ENCODE assay signal across 16 cellular contexts in the genomic region with DNA sequence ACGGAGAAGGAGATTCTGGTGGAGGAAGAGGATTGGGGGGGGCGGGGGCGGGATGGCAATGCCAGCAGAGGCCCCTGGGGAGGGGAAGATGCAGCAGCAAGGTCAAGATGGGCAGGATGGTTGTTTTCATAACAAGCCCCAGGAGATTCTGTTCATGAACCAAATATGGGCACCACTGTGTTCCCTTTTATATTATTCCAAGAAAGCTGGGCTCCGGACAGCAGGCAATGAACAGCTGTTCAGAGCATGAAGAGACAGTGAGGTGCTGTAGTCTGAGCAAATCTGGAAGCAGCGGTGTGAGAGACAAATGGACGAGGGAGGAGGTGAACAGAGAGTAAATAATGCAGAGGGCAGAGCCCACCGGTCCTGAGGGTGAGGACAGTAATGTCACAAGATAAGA.
"Had no signal": no experiment of that assay in that cellular context is flagged by ENCODE, and none has a peak within 500 bp of the region (broad histone marks: within the 10 kb centered on the region; RNA-seq: fewer than 3 reads in every experiment).

No MANE protein-coding gene starts in this region.

- DNase-seq: activated B cell treated with CpG ODN at 0.5 μM for 24 hours; activated CD4-positive, alpha-beta T cell treated with anti-CD3 and anti-CD28 coated beads, Interleukin-2, amount 10 ng/mL, durations not matched to agents 24 days and 14 days; activated naive CD4-positive, alpha-beta T cell treated with anti-CD3 and anti-CD28 coated beads for 36 hours; adrenal gland; dorsolateral prefrontal cortex; islet precursor cell; nephron progenitor cell; right cardiac atrium; stimulated activated naive CD8-positive, alpha-beta T cell treated with anti-CD3 and anti-CD28 coated beads, Interleukin-15, amount 100 ng/mL, for 72 hours had no signal

- H3K36me3 ChIP-seq: adrenal gland, cardiac muscle cell, gastroesophageal sphincter had no signal

- H3K9me3 ChIP-seq: adrenal gland, gastroesophageal sphincter had no signal

- H3K27me3 ChIP-seq: adrenal gland, cardiac muscle cell, dorsolateral prefrontal cortex, gastroesophageal sphincter had no signal

- ATAC-seq: gastroesophageal sphincter, left lobe of liver, right cardiac atrium had no signal

- H3K4me3 ChIP-seq: adrenal gland, cardiac muscle cell, dorsolateral prefrontal cortex, gastroesophageal sphincter, smooth muscle cell had no signal

- H3K27ac Mint-ChIP-seq: activated B cell treated with CpG ODN at 0.5 μM for 24 hours; activated CD4-positive, alpha-beta T cell treated with anti-CD3 and anti-CD28 coated beads, Interleukin-2, amount 10 ng/mL, durations not matched to agents 24 days and 14 days; activated naive CD4-positive, alpha-beta T cell treated with anti-CD3 and anti-CD28 coated beads for 36 hours; activated T-helper 2 cell treated with anti-CD3 and anti-CD28 coated beads, Interferon-gamma antibody, Interleukin-2, Interleukin-4, amounts not matched to agents 10 μg/mL and 5 μg/mL and 100 μg/mL, durations not matched to agents 14 hours and 24 hours and 36 hours; memory B cell; nephron progenitor cell; progenitor cell of endocrine pancreas had no signal

- H3K27me3 Mint-ChIP-seq: activated B cell treated with CpG ODN at 0.5 μM for 24 hours; activated CD4-positive, alpha-beta T cell treated with anti-CD3 and anti-CD28 coated beads, Interleukin-2, amount 10 ng/mL, durations not matched to agents 24 days and 14 days; memory B cell; progenitor cell of endocrine pancreas; stimulated activated naive CD8-positive, alpha-beta T cell treated with anti-CD3 and anti-CD28 coated beads, Interleukin-15, amount 100 ng/mL, for 72 hours had no signal

- H3K4me1 ChIP-seq: adrenal gland had no signal

- H3K9me3 Mint-ChIP-seq: activated B cell treated with CpG ODN at 0.5 μM for 24 hours; activated CD4-positive, alpha-beta T cell treated with anti-CD3 and anti-CD28 coated beads, Interleukin-2, amount 10 ng/mL, durations not matched to agents 24 days and 14 days; activated naive CD4-positive, alpha-beta T cell treated with anti-CD3 and anti-CD28 coated beads for 36 hours; activated T-helper 2 cell treated with anti-CD3 and anti-CD28 coated beads, Interferon-gamma antibody, Interleukin-2, Interleukin-4, amounts not matched to agents 10 μg/mL and 5 μg/mL and 100 μg/mL, durations not matched to agents 14 hours and 24 hours and 36 hours; memory B cell; nephron progenitor cell; stimulated activated naive CD8-positive, alpha-beta T cell treated with anti-CD3 and anti-CD28 coated beads, Interleukin-15, amount 100 ng/mL, for 72 hours had no signal

- H3K4me3 Mint-ChIP-seq: activated B cell treated with CpG ODN at 0.5 μM for 24 hours; activated CD4-positive, alpha-beta T cell treated with anti-CD3 and anti-CD28 coated beads, Interleukin-2, amount 10 ng/mL, durations not matched to agents 24 days and 14 days; activated naive CD4-positive, alpha-beta T cell treated with anti-CD3 and anti-CD28 coated beads for 36 hours; memory B cell; nephron progenitor cell; stimulated activated naive CD8-positive, alpha-beta T cell treated with anti-CD3 and anti-CD28 coated beads, Interleukin-15, amount 100 ng/mL, for 72 hours had no signal

- H3K27ac ChIP-seq: adrenal gland, cardiac muscle cell, dorsolateral prefrontal cortex, gastroesophageal sphincter had no signal
